Comparison of ENCODE assay signal across 34 cellular contexts in genomic region chr5:133948721-133949120, GRCh38.
"Had no signal": no experiment of that assay in that cellular context is flagged by ENCODE, and none has a peak within 500 bp of the region (broad histone marks: within the 10 kb centered on the region; RNA-seq: fewer than 3 reads in every experiment).

No MANE protein-coding gene starts in this region.

- DNase-seq: Karpas-422, Kasumi-1, MG63, MM.1S, MV-4-11, NCI-H1048, NCI-H1092, NCI-H1092 treated with DMSO at 0.1 percent for 48 hours, NCI-H1105, NCI-H1105 treated with DMSO at 0.1 percent for 48 hours, NCI-H1417, NCI-H1417 treated with DMSO at 0.1 percent for 48 hours, NCI-H1436, NCI-H1436 treated with DMSO at 0.1 percent for 48 hours, NCI-H146, NCI-H1694, NCI-H1694 treated with DMSO at 0.1 percent for 48 hours, NCI-H187, NCI-H187 treated with DMSO at 0.1 percent for 48 hours, NCI-H1930, NCI-H2029, NCI-H2029 treated with DMSO at 0.1 percent for 48 hours, NCI-H2081, NCI-H2081 treated with DMSO at 0.1 percent for 48 hours, NCI-H2107, NCI-H2171, NCI-H2171 treated with DMSO at 0.1 percent for 48 hours, NCI-H2227 treated with DMSO at 0.1 percent for 48 hours, NCI-H226, NCI-H345, NCI-H446, NCI-H446 treated with DMSO at 0.1 percent for 48 hours, NCI-H510A, NCI-H510A treated with DMSO at 0.1 percent for 48 hours had no signal
